26 cellular contexts compared by ENCODE assay signal in genomic region chr6:41604006-41604405, GRCh38. TPM values are rescaled to one million over a fixed set of nuclear protein-coding genes. Genes with fewer than 3 reads are reported as not detected.
"Had no signal": no experiment of that assay in that cellular context is flagged by ENCODE, and none has a peak within 500 bp of the region (broad histone marks: within the 10 kb centered on the region; RNA-seq: fewer than 3 reads in every experiment).

No MANE protein-coding gene starts in this region.

- H2AFZ ChIP-seq: neural progenitor cell had no signal

- H3K4me3 Mint-ChIP-seq: dendritic cell treated with granulocyte-macrophage colony-stimulating factor and Interleukin-4, amounts not matched to agents 40 ng/mL and 50 ng/mL, for 4 days; effector memory CD8-positive, alpha-beta T cell; memory B cell; mesothelial cell of epicardium; natural killer cell had no signal

- ATAC-seq: effector memory CD8-positive, alpha-beta T cell; gastroesophageal sphincter; left cardiac atrium; lower lobe of right lung; natural killer cell; psoas muscle; sciatic nerve had no signal

- H3K36me3 Mint-ChIP-seq: memory B cell, natural killer cell, neural progenitor cell had no signal

- H3K9me3 Mint-ChIP-seq: dendritic cell treated with granulocyte-macrophage colony-stimulating factor and Interleukin-4, amounts not matched to agents 40 ng/mL and 50 ng/mL, for 4 days; effector memory CD8-positive, alpha-beta T cell; memory B cell; mesothelial cell of epicardium; natural killer cell; neural progenitor cell had no signal

- H3K4me3 ChIP-seq: esophagus squamous epithelium, lower lobe of right lung, neural progenitor cell, skin epidermis, stomach had no signal

- H3K27ac ChIP-seq: epithelial cell of prostate, esophagus squamous epithelium, left ventricle myocardium inferior, lower lobe of right lung, neural progenitor cell, parathyroid adenoma, psoas muscle, skin epidermis, stomach, thoracic aorta had no signal

- H3K79me2 ChIP-seq: parathyroid adenoma had no signal

- H3K4me2 ChIP-seq: neural progenitor cell had no signal

- H3K27me3 ChIP-seq: esophagus squamous epithelium, gastroesophageal sphincter, neural progenitor cell, transverse colon had no signal

- H3K27ac Mint-ChIP-seq: dendritic cell treated with granulocyte-macrophage colony-stimulating factor and Interleukin-4, amounts not matched to agents 40 ng/mL and 50 ng/mL, for 4 days; effector memory CD8-positive, alpha-beta T cell; memory B cell; mesothelial cell of epicardium; natural killer cell had no signal

- H3K36me3 ChIP-seq: left ventricle myocardium inferior, neural progenitor cell, transverse colon had no signal

- DNase-seq: effector memory CD8-positive, alpha-beta T cell; esophagus squamous epithelium; foreskin fibroblast; kidney; left cardiac atrium; left ventricle myocardium inferior; lower lobe of right lung; natural killer cell; occipital lobe; psoas muscle; retina; stimulated activated naive CD4-positive, alpha-beta T cell; stomach; substantia nigra; transverse colon had no signal

- H3K9me3 ChIP-seq: esophagus squamous epithelium, gastroesophageal sphincter, left ventricle myocardium inferior, lower lobe of right lung, psoas muscle, stomach, thoracic aorta, transverse colon had no signal

RNA-seq across cellular contexts. Expression of gene MDFI, which starts 34.3 kb away (rescaled TPM):
- total RNA-seq: myocyte, natural killer cell had no signal
